8 cellular contexts compared by ENCODE assay signal in genomic region chr12:54009171-54010052, GRCh38. TPM values are rescaled to one million over a fixed set of nuclear protein-coding genes. Genes with fewer than 3 reads are reported as not detected.
DNase-seq lines count a peak whose midpoint lies in the region; ATAC-seq and TF ChIP-seq lines count a peak whose summit lies in the region.

No MANE protein-coding gene starts in this region.

- peaks cover 49% of the 10 kb centered on the region for H3K27me3 Mint-ChIP-seq in activated naive CD8-positive, alpha-beta T cell
- peaks cover 87 to 97% (median 90%) of the 10 kb centered on the region in 5 donors for H3K27me3 Mint-ChIP-seq in naive thymus-derived CD4-positive, alpha-beta T cell

- H3K36me3 Mint-ChIP-seq in activated naive CD8-positive, alpha-beta T cell: no peaks in the 10 kb centered on the region
- no peaks in the 10 kb centered on the region for H3K36me3 Mint-ChIP-seq in naive thymus-derived CD4-positive, alpha-beta T cell

- peaks cover 26% of the 10 kb centered on the region for H3K4me1 Mint-ChIP-seq in activated naive CD8-positive, alpha-beta T cell (ENCODE audit: low read depth)
- peaks cover 16 to 53% (median 28%) of the 10 kb centered on the region in 7 donors for H3K4me1 Mint-ChIP-seq in naive thymus-derived CD4-positive, alpha-beta T cell

- no peaks in the 10 kb centered on the region for H3K9me3 Mint-ChIP-seq in activated naive CD8-positive, alpha-beta T cell (ENCODE audit: low read depth)
- H3K9me3 Mint-ChIP-seq in naive thymus-derived CD4-positive, alpha-beta T cell: peaks cover 0 to 1% (median 0%) of the 10 kb centered on the region in 11 donors

- H3K36me3 ChIP-seq in ACC112 (ENCODE audit: insufficient read depth, low read length): no peaks in the 10 kb centered on the region
- H3K36me3 ChIP-seq in naive thymus-derived CD4-positive, alpha-beta T cell (ENCODE audit: control insufficient read depth in 2 of 3, insufficient read depth in 3 of 3, low read length in 3 of 3): no peaks in the 10 kb centered on the region

- peak overlapping the region; percentile 80 for H3K4me3 Mint-ChIP-seq in activated naive CD8-positive, alpha-beta T cell
- H3K4me3 Mint-ChIP-seq in naive thymus-derived CD4-positive, alpha-beta T cell: peak overlapping the region; percentile 55 to 84 (median 76)

- peak overlapping the region; percentile 22 for H3K27ac Mint-ChIP-seq in activated naive CD8-positive, alpha-beta T cell
- H3K27ac Mint-ChIP-seq in naive thymus-derived CD4-positive, alpha-beta T cell: peak overlapping the region in 3 of 9 donors; percentile 38 to 69 (median 55)

- in situ Hi-C loops in GM13976 (cut with MboI; ENCODE audit: low sequenced_read_pairs, unreplicated experiment): no loop called here

- intact Hi-C loops in naive thymus-derived CD4-positive, alpha-beta T cell (cut with micrococcal nuclease): loop anchor here (2.0 to 10.0 kb wide), 3 partner anchors 17 to 365 kb away; no protein-coding TSS in a partner anchor

- H3K27ac ChIP-seq in ACC112 (ENCODE audit: low read depth, low read length) (no peak overlapping the region), substantia nigra (ENCODE audit: low read depth, low read length, poor library complexity, severe bottlenecking) (no peak overlapping the region)
- no peak overlapping the region for H3K27ac ChIP-seq in naive thymus-derived CD4-positive, alpha-beta T cell (ENCODE audit: low read depth, low read length)

- DNase-seq in HEK293T (ENCODE audit: extremely low spot score): no peak
- peak in 2 of 9 donors; percentile 33 to 43 for DNase-seq in naive thymus-derived CD4-positive, alpha-beta T cell
- DNase-seq in GM13976 (ENCODE audit: low spot score): no peak
- no peak for DNase-seq in substantia nigra (lab: John Stamatoyannopoulos, UW)
- no peak for DNase-seq in Kasumi-1 (lab: John Stamatoyannopoulos, UW)
- DNase-seq in NCI-H345 treated with DMSO at 0.1 percent for 48 hours (lab: John Stamatoyannopoulos, UW; ENCODE audit: unreplicated experiment): no peak

- peak overlapping the region; percentile 93 for H2AFZ ChIP-seq in ACC112 (ENCODE audit: low read length, unreplicated experiment)

- POLR2A ChIA-PET in HEK293T (lab: Yijun Ruan, JAX): interaction anchor here (0.6 to 2.5 kb wide), 21 partner anchors 8 to 158 kb away, joined by 3 to 23 read pairs (median 4); partner anchors contain the start of genes HOXC5 and HOXC9
- POLR2A ChIA-PET in naive thymus-derived CD4-positive, alpha-beta T cell (lab: Charles Lee): interaction anchor here (0.6 to 0.7 kb wide), 3 partner anchors 10 to 1905 kb away, joined by 3 read pairs; no protein-coding TSS in a partner anchor

- TF ChIP-seq CTCF in GM13976 (IDR thresholded peaks at IDR 0.05; ENCODE audit: borderline replicate concordance, control extremely low read depth, extremely low read depth, insufficient read depth, missing control alignments): no peak

- peak; percentile 31 for ATAC-seq in naive thymus-derived CD4-positive, alpha-beta T cell

- peak overlapping the region; percentile 80 for H3K4me3 ChIP-seq in ACC112 (ENCODE audit: low read depth, low read length)
- H3K4me3 ChIP-seq in naive thymus-derived CD4-positive, alpha-beta T cell (ENCODE audit: low read length): no peak overlapping the region

- peaks cover 7% of the 10 kb centered on the region for H3K79me2 ChIP-seq in ACC112 (ENCODE audit: control insufficient read depth, insufficient read depth, low read length, unreplicated experiment)

- CTCF ChIA-PET in HEK293T (lab: Yijun Ruan, JAX): interaction anchor here (0.6 to 3.2 kb wide), 14 partner anchors 8 to 309 kb away, joined by 3 to 15 read pairs (median 5); partner anchors contain the start of genes HOXC10 and HOXC5
- CTCF ChIA-PET in naive thymus-derived CD4-positive, alpha-beta T cell (lab: Charles Lee): interaction anchor here (0.7 to 7.0 kb wide), 3 partner anchors 182 to 247 kb away, joined by 4 to 71 read pairs (median 55); partner anchors contain the start of gene SMUG1

- H3K9me3 ChIP-seq in naive thymus-derived CD4-positive, alpha-beta T cell (ENCODE audit: control insufficient read depth in 2 of 3, low read length in 3 of 3): no peaks in the 10 kb centered on the region

- H3K27me3 ChIP-seq in ACC112 (ENCODE audit: insufficient read depth, low read length): peaks cover 3% of the 10 kb centered on the region; the same call in 1 of the 2 replicates
- H3K27me3 ChIP-seq in naive thymus-derived CD4-positive, alpha-beta T cell (ENCODE audit: control insufficient read depth in 2 of 2, insufficient read depth in 2 of 2, low read length in 2 of 2): peaks cover 25 to 67% of the 10 kb centered on the region in 2 donors

- peaks cover 46% of the 10 kb centered on the region for H3K4me1 ChIP-seq in ACC112 (ENCODE audit: control insufficient read depth, insufficient read depth, low read length, unreplicated experiment)
- peaks cover 6 to 23% of the 10 kb centered on the region in 2 donors for H3K4me1 ChIP-seq in naive thymus-derived CD4-positive, alpha-beta T cell (ENCODE audit: control insufficient read depth in 2 of 2, insufficient read depth in 2 of 2, low read length in 2 of 2)

TF ChIP-seq in HEK293T, 16 proteins besides CTCF, POLR2A, EP300 and RAD21:
- TF ChIP-seq FOXM1 (IDR thresholded peaks at IDR 0.05; ENCODE audit: borderline replicate concordance) (no peak), PKNOX1 (IDR thresholded peaks at IDR 0.05) (no peak), L3MBTL2 (conservative IDR thresholded peaks at IDR 0.05) (peak; percentile 53; the same call in 1 of the 2 replicates), CTBP1 (IDR thresholded peaks at IDR 0.05; ENCODE audit: borderline replicate concordance) (no peak)

RNA-seq across cellular contexts. Expression of gene HOXC8, which starts 0.6 kb away (rescaled TPM):
- not detected for total RNA-seq in naive thymus-derived CD4-positive, alpha-beta T cell
- not detected for polyA plus RNA-seq in naive thymus-derived CD4-positive, alpha-beta T cell

RNA-seq across cellular contexts. Expression of gene HOXC9, which starts 9.5 kb away (rescaled TPM):
- total RNA-seq in naive thymus-derived CD4-positive, alpha-beta T cell: not detected
- not detected for polyA plus RNA-seq in naive thymus-derived CD4-positive, alpha-beta T cell

RNA-seq across cellular contexts. Expression of gene HOXC6, which starts 18.8 kb away (rescaled TPM):
- total RNA-seq in naive thymus-derived CD4-positive, alpha-beta T cell: not detected
- polyA plus RNA-seq in naive thymus-derived CD4-positive, alpha-beta T cell: not detected

RNA-seq across cellular contexts. Expression of gene HOXC5, which starts 23.4 kb away (rescaled TPM):
- total RNA-seq in naive thymus-derived CD4-positive, alpha-beta T cell: not detected
- not detected for polyA plus RNA-seq in naive thymus-derived CD4-positive, alpha-beta T cell

RNA-seq across cellular contexts. Expression of gene HOXC10, which starts 24.5 kb away (rescaled TPM):
- not detected for total RNA-seq in naive thymus-derived CD4-positive, alpha-beta T cell
- not detected for polyA plus RNA-seq in naive thymus-derived CD4-positive, alpha-beta T cell
